ENCODE assay signal across 1 cellular context in the genomic region with DNA sequence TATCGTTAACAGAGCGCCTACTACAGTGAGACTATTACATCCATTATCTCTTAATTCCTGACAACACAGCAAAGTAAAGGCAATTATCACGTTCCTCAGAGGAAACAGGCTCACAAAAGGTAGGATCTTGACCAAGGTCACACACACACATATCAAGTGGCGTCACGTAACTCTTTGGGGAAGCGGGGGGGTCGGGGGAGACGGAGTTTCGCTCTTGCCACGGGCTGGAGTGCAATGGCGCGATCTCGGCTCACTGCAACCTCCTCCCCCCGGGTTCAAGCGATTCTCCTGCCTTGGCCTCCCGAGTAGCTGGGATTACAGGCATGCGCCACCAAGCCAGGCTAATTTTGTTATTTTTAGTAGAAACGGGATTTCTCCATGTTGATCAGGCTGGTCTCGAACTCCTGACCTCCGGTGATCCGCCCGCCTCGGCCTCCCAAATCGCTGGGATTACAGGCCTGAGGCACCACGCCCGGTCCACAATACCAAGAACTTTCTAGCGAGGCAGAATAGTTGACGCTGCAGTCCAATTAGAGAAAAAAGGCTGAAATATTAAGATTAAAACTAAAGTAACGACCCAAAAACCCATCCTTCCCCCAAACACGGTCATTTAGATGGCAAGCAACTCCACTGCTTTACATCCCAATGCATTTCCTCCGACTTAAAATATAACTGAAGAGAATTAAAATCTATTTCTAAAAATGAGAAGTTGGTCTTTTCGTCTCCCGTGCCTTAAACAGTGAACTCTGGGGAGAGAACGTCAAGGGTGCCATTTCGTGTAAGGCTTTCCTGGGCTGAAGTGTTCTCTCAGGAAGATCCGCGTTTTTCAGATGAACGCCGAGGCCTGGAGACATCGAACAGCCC.
TF ChIP-seq lines count a peak whose summit lies in the region.

No MANE protein-coding gene starts in this region.

TF ChIP-seq in H1, 55 proteins besides CTCF, POLR2A, EP300 and RAD21:
- TF ChIP-seq CHD1 (IDR thresholded peaks at IDR 0.05; ENCODE audit: low read depth, low read length) (peak; percentile 39; the same call in 1 of the 2 replicates), YY1 (IDR thresholded peaks at IDR 0.05; ENCODE audit: low read depth, low read length) (no peak), PHF8 (conservative IDR thresholded peaks at IDR 0.05; ENCODE audit: low read depth, low read length) (no peak), TAF1 (IDR thresholded peaks at IDR 0.05; ENCODE audit: low read depth, low read length) (peak; percentile 63; the same call in 1 of the 2 replicates), CREB1 (IDR thresholded peaks at IDR 0.05) (0 out of 2 replicates have a peak, but pooled peaks have one; percentile 30), SIN3A (conservative IDR thresholded peaks at IDR 0.05 in 1 of 2, IDR thresholded peaks at IDR 0.05 in 1 of 2; ENCODE audit: low read depth in 1 of 2, low read length in 2 of 2) (no peak), POLR2AphosphoS5 (IDR thresholded peaks at IDR 0.05; ENCODE audit: low read depth, low read length) (peak; percentile 64), ASH2L (IDR thresholded peaks at IDR 0.05; ENCODE audit: low read length) (peak; percentile 41), JUN (IDR thresholded peaks at IDR 0.05; ENCODE audit: low read depth, low read length) (no peak), RBBP5 (IDR thresholded peaks at IDR 0.05; ENCODE audit: borderline replicate concordance, low read depth, low read length) (no peak), EGR1 (IDR thresholded peaks at IDR 0.05; ENCODE audit: borderline replicate concordance, low read depth, low read length) (no peak), TAF7 (optimal IDR thresholded peaks at IDR 0.05; ENCODE audit: borderline replicate concordance, low read depth, low read length) (no peak), FOSL1 (IDR thresholded peaks at IDR 0.05; ENCODE audit: insufficient read depth, low read depth, low read length) (no peak)
- TF ChIP-seq, protein P1, sequence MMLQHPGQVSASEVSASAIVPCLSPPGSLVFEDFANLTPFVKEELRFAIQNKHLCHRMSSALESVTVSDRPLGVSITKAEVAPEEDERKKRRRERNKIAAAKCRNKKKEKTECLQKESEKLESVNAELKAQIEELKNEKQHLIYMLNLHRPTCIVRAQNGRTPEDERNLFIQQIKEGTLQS (IDR thresholded peaks at IDR 0.05; ENCODE audit: insufficient read depth, low read depth, low read length) = no peak
- TF ChIP-seq, protein P2, sequence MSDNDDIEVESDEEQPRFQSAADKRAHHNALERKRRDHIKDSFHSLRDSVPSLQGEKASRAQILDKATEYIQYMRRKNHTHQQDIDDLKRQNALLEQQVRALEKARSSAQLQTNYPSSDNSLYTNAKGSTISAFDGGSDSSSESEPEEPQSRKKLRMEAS (IDR thresholded peaks at IDR 0.05) = peak; percentile 19; the same call in 1 of the 2 replicates
